ENCODE assay signal across 17 cellular contexts in genomic region chr1:82139751-82140468, GRCh38.
"Had no signal": no experiment of that assay in that cellular context is flagged by ENCODE, and none has a peak within 500 bp of the region (broad histone marks: within the 10 kb centered on the region; RNA-seq: fewer than 3 reads in every experiment).

No MANE protein-coding gene starts in this region.

- H3K9me3 ChIP-seq: heart left ventricle, neutrophil, psoas muscle, right lobe of liver, tibial artery, upper lobe of left lung, uterus had no signal

- H3K27ac ChIP-seq: heart left ventricle, neutrophil, psoas muscle, right lobe of liver, tibial artery, upper lobe of left lung, uterus had no signal

- H3K4me1 ChIP-seq: heart left ventricle, psoas muscle, right lobe of liver, tibial artery, upper lobe of left lung, uterus had no signal

- H3K27me3 ChIP-seq: heart left ventricle, neutrophil, right lobe of liver, tibial artery, upper lobe of left lung, uterus had no signal

- H3K4me3 ChIP-seq: heart left ventricle, psoas muscle, right lobe of liver, tibial artery, upper lobe of left lung, uterus had no signal

- DNase-seq: effector memory CD8-positive, alpha-beta T cell; erythroblast; foreskin fibroblast; heart left ventricle; hippocampal formation; kidney glomerular epithelial cell; naive thymus-derived CD4-positive, alpha-beta T cell; nephron progenitor cell; psoas muscle; retina; right lobe of liver; stimulated activated CD4-positive, alpha-beta T cell treated with anti-CD3 and anti-CD28 coated beads, Interleukin-4, amount 100 ng/mL, for 1 hour; tibial artery; upper lobe of left lung; uterus had no signal

- ATAC-seq: effector memory CD8-positive, alpha-beta T cell; heart left ventricle; naive thymus-derived CD4-positive, alpha-beta T cell; psoas muscle; right lobe of liver; stimulated activated memory B cell treated with anti-CD40 and anti-IgM and Interleukin-4, amounts not matched to agents 10 μg/mL and 1 μg/mL and 100 μg/mL, for 72 hours had no signal

- H3K36me3 ChIP-seq: heart left ventricle, neutrophil, right lobe of liver, tibial artery, upper lobe of left lung, uterus had no signal
